ENCODE assay signal across 20 cellular contexts in genomic region chr7:118169146-118169545, GRCh38. TPM values are rescaled to one million over a fixed set of nuclear protein-coding genes. Genes with fewer than 3 reads are reported as not detected.
DNase-seq lines count a peak whose midpoint lies in the region; ATAC-seq and TF ChIP-seq lines count a peak whose summit lies in the region.
"Had no signal": no experiment of that assay in that cellular context is flagged by ENCODE, and none has a peak within 500 bp of the region (broad histone marks: within the 10 kb centered on the region; RNA-seq: fewer than 3 reads in every experiment).

No MANE protein-coding gene starts in this region.

- no peak overlapping the region for H3K4me2 ChIP-seq in SK-N-SH

- POLR2A ChIA-PET in SK-N-SH (lab: Yijun Ruan, JAX) = no interaction called here

- H3K36me3 Mint-ChIP-seq in endothelial cell (ENCODE audit: low read depth, unreplicated experiment) = no peaks in the 10 kb centered on the region

- H3F3A ChIP-seq in SK-N-SH (replicated peaks; ENCODE audit: insufficient read depth) = no peaks in the 10 kb centered on the region

- H3K4me3 ChIP-seq in GM12864 (ENCODE audit: low read depth, low read length) = no peak overlapping the region
- no peak overlapping the region for H3K4me3 ChIP-seq in SK-N-SH (ENCODE audit: low read depth in 2 of 2, low read length in 1 of 2)
- H3K4me3 ChIP-seq in epithelial cell of proximal tubule (ENCODE audit: low read depth, low read length) = no peak overlapping the region
- H3K4me3 ChIP-seq: gastrocnemius medialis, right lobe of liver had no signal

- DNase-seq in AG08395 (ENCODE audit: low spot score) = peak; percentile 7
- no peak for DNase-seq in GM12864 (ENCODE audit: low read depth)
- no peak for DNase-seq in SK-N-SH
- DNase-seq in epithelial cell of proximal tubule (ENCODE audit: low read depth) = no peak
- no peak for DNase-seq in HPDE6-E6E7 (ENCODE audit: extremely low spot score)
- DNase-seq in OCI-M2 (lab: John Stamatoyannopoulos, UW; ENCODE audit: unreplicated experiment) = no peak
- no peak for DNase-seq in endothelial cell (ENCODE audit: low spot score)
- DNase-seq: activated naive CD8-positive, alpha-beta T cell treated with anti-CD3 and anti-CD28 coated beads, Interleukin-2, amount 50 U/mL, for 24 hours; AML-193; cerebellar nuclear complex; gastrocnemius medialis; H7; NCI-H1694 treated with DMSO at 0.1 percent for 48 hours; NCI-H226; right lobe of liver; SHP77 treated with DMSO at 0.1 percent for 48 hours; stimulated activated CD4-positive, alpha-beta T cell treated with anti-CD3 and anti-CD28 coated beads, Interleukin-2, amount 100 ng/mL, for 24 hours had no signal

- no peak for ATAC-seq in GM18520 (IDR thresholded peaks at IDR 0.05; ENCODE audit: unreplicated experiment)
- ATAC-seq: activated naive CD8-positive, alpha-beta T cell treated with anti-CD3 and anti-CD28 coated beads, Interleukin-2, amount 50 U/mL, for 24 hours; gastrocnemius medialis; right lobe of liver had no signal

- H3K27me3 Mint-ChIP-seq in endothelial cell (ENCODE audit: unreplicated experiment) = no peaks in the 10 kb centered on the region

- peak; percentile 18 for TF ChIP-seq CTCF in GM12864 (IDR thresholded peaks at IDR 0.05; ENCODE audit: low read depth, low read length, missing control alignments)
- peak; percentile 43 for TF ChIP-seq CTCF in SK-N-SH (IDR thresholded peaks at IDR 0.05)
- TF ChIP-seq CTCF in epithelial cell of proximal tubule (conservative IDR thresholded peaks at IDR 0.05; ENCODE audit: low read depth, low read length) = peak; percentile 25
- TF ChIP-seq CTCF in endothelial cell (IDR thresholded peaks at IDR 0.05; ENCODE audit: unreplicated experiment) = no peak

- no peak for TF ChIP-seq EP300 in SK-N-SH (IDR thresholded peaks at IDR 0.05; ENCODE audit: borderline replicate concordance in 1 of 2, low read depth in 1 of 2, low read length in 1 of 2)

- CTCF ChIA-PET in SK-N-SH (lab: Yijun Ruan, JAX) = interaction anchor here (0.6 to 2.5 kb wide), 3 partner anchors 9 to 26 kb away, joined by 3 to 9 read pairs (median 7); no protein-coding TSS in a partner anchor

- no peak overlapping the region for H3K27ac Mint-ChIP-seq in endothelial cell (ENCODE audit: unreplicated experiment)
- H3K27ac Mint-ChIP-seq: activated naive CD8-positive, alpha-beta T cell treated with anti-CD3 and anti-CD28 coated beads, Interleukin-2, amount 50 U/mL, for 24 hours; activated T-helper 2 cell treated with anti-CD3 and anti-CD28 coated beads, Interferon-gamma antibody, Interleukin-2, Interleukin-4, amounts not matched to agents 10 μg/mL and 5 μg/mL and 100 μg/mL, durations not matched to agents 14 hours and 24 hours and 36 hours had no signal

- H3K9me3 Mint-ChIP-seq in endothelial cell (ENCODE audit: unreplicated experiment) = no peaks in the 10 kb centered on the region
- H3K9me3 Mint-ChIP-seq: activated naive CD8-positive, alpha-beta T cell treated with anti-CD3 and anti-CD28 coated beads, Interleukin-2, amount 50 U/mL, for 24 hours; activated T-helper 2 cell treated with anti-CD3 and anti-CD28 coated beads, Interferon-gamma antibody, Interleukin-2, Interleukin-4, amounts not matched to agents 10 μg/mL and 5 μg/mL and 100 μg/mL, durations not matched to agents 14 hours and 24 hours and 36 hours had no signal

- H3K4me1 ChIP-seq in SK-N-SH (ENCODE audit: control insufficient read depth in 1 of 2, insufficient read depth in 2 of 2, low read depth in 1 of 2, low read length in 1 of 2) = no peaks in the 10 kb centered on the region
- H3K4me1 ChIP-seq: gastrocnemius medialis, right lobe of liver had no signal

- no peaks in the 10 kb centered on the region for H3K36me3 ChIP-seq in SK-N-SH (replicated peaks in 1 of 2; ENCODE audit: control insufficient read depth in 1 of 2, insufficient read depth in 2 of 2, low read length in 1 of 2)
- H3K36me3 ChIP-seq: gastrocnemius medialis, right lobe of liver had no signal

- WGBS in SK-N-SH (ENCODE audit: low lambda C conversion rate) = 10% methylated on average over 4 of the region's 4 CpGs

- no peaks in the 10 kb centered on the region for H3K79me2 ChIP-seq in SK-N-SH (ENCODE audit: insufficient read depth)

- no peaks in the 10 kb centered on the region for H3K9me3 ChIP-seq in SK-N-SH
- H3K9me3 ChIP-seq: gastrocnemius medialis, right lobe of liver had no signal

- TF ChIP-seq RAD21 in SK-N-SH (IDR thresholded peaks at IDR 0.05; ENCODE audit: low read length) = no peak

- no peak overlapping the region for H3K9ac ChIP-seq in SK-N-SH

- H3K27me3 ChIP-seq in SK-N-SH (ENCODE audit: insufficient read depth) = no peaks in the 10 kb centered on the region
- H3K27me3 ChIP-seq: gastrocnemius medialis, right lobe of liver had no signal

- no peaks in the 10 kb centered on the region for H3K4me1 Mint-ChIP-seq in endothelial cell (ENCODE audit: unreplicated experiment)
- H3K4me1 Mint-ChIP-seq: activated naive CD8-positive, alpha-beta T cell treated with anti-CD3 and anti-CD28 coated beads, Interleukin-2, amount 50 U/mL, for 24 hours had no signal

- no peak overlapping the region for H3K27ac ChIP-seq in SK-N-SH (ENCODE audit: low read depth in 2 of 2, low read length in 1 of 2)
- H3K27ac ChIP-seq: gastrocnemius medialis, right lobe of liver had no signal

- H3K4me3 Mint-ChIP-seq in endothelial cell (ENCODE audit: unreplicated experiment) = no peak overlapping the region
- H3K4me3 Mint-ChIP-seq: activated naive CD8-positive, alpha-beta T cell treated with anti-CD3 and anti-CD28 coated beads, Interleukin-2, amount 50 U/mL, for 24 hours had no signal

- H3K9me2 ChIP-seq in SK-N-SH = no peaks in the 10 kb centered on the region

- H4K20me1 ChIP-seq in SK-N-SH (ENCODE audit: insufficient read depth) = no peaks in the 10 kb centered on the region

- no peak overlapping the region for H2AFZ ChIP-seq in SK-N-SH (ENCODE audit: low read depth)

TF ChIP-seq in SK-N-SH, 30 proteins besides CTCF, POLR2A, EP300 and RAD21 (continues in another document):
- no peak for TF ChIP-seq MEF2A (IDR thresholded peaks at IDR 0.05; ENCODE audit: borderline replicate concordance, low read depth)
- no peak for TF ChIP-seq NFIC (IDR thresholded peaks at IDR 0.05; ENCODE audit: borderline replicate concordance)
- TF ChIP-seq MAX (IDR thresholded peaks at IDR 0.05; ENCODE audit: low read depth) = no peak
- TF ChIP-seq ELF1 (IDR thresholded peaks at IDR 0.05) = no peak
- no peak for TF ChIP-seq RXRA (IDR thresholded peaks at IDR 0.05; ENCODE audit: borderline replicate concordance, low read depth)
- no peak for TF ChIP-seq USF1 (IDR thresholded peaks at IDR 0.05; ENCODE audit: borderline replicate concordance, low read depth)
- no peak for TF ChIP-seq USF2 (IDR thresholded peaks at IDR 0.05; ENCODE audit: borderline replicate concordance, low read depth, low read length)
- TF ChIP-seq FOXJ3 (CRISPR knock-in tag; IDR thresholded peaks at IDR 0.05) = no peak
- TF ChIP-seq TEAD4 (IDR thresholded peaks at IDR 0.05; ENCODE audit: borderline replicate concordance, insufficient read depth) = no peak
- TF ChIP-seq MXI1 (IDR thresholded peaks at IDR 0.05; ENCODE audit: low read depth, low read length) = no peak
- TF ChIP-seq SMC3 (IDR thresholded peaks at IDR 0.05; ENCODE audit: low read depth, low read length) = no peak
- TF ChIP-seq CHD2 (IDR thresholded peaks at IDR 0.05; ENCODE audit: low read length, partially characterized antibody) = no peak
- TF ChIP-seq FOSL2 (IDR thresholded peaks at IDR 0.05; ENCODE audit: borderline replicate concordance, low read depth) = no peak
- TF ChIP-seq, protein P1, sequence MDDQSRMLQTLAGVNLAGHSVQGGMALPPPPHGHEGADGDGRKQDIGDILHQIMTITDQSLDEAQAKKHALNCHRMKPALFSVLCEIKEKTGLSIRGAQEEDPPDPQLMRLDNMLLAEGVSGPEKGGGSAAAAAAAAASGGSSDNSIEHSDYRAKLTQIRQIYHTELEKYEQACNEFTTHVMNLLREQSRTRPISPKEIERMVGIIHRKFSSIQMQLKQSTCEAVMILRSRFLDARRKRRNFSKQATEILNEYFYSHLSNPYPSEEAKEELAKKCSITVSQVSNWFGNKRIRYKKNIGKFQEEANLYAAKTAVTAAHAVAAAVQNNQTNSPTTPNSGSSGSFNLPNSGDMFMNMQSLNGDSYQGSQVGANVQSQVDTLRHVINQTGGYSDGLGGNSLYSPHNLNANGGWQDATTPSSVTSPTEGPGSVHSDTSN (IDR thresholded peaks at IDR 0.05) = no peak
- TF ChIP-seq NRF1 (IDR thresholded peaks at IDR 0.05; ENCODE audit: low read depth, low read length) = no peak

RNA-seq across cellular contexts. Expression of gene LSM8, which starts 14.8 kb away (rescaled TPM):
- polyA plus RNA-seq in SK-N-SH (2012; rRNA removed) = 42.3 and 52.8 TPM in 2 replicates
- polyA plus RNA-seq in SK-N-SH (2012; cell fraction: cytosol; rRNA removed) = 75.6 and 91.1 TPM in 2 replicates
- polyA plus RNA-seq in SK-N-SH (2012; cell fraction: nucleus; rRNA removed) = 34.6 and 38.7 TPM in 2 replicates
- total RNA-seq in epithelial cell of proximal tubule (43.0 and 91.1 TPM in 2 replicates), endothelial cell (ENCODE audit: unreplicated experiment) (39.7 TPM)

RNA-seq across cellular contexts. Expression of gene ANKRD7, which starts 55.4 kb away (rescaled TPM):
- polyA plus RNA-seq in SK-N-SH (2012; rRNA removed) = 0.42 and 0.44 TPM in 2 replicates
- polyA plus RNA-seq in SK-N-SH (2012; cell fraction: cytosol; rRNA removed) = 0.43 and 0.59 TPM in 2 replicates
- 0.45 and 0.98 TPM in 2 replicates for polyA plus RNA-seq in SK-N-SH (2012; cell fraction: nucleus; rRNA removed)
- total RNA-seq in epithelial cell of proximal tubule (0.69 and 1.5 TPM in 2 replicates), endothelial cell (ENCODE audit: unreplicated experiment) (2.8 TPM)
- total RNA-seq: activated T-helper 2 cell treated with anti-CD3 and anti-CD28 coated beads, Interferon-gamma antibody, Interleukin-2, Interleukin-4, amounts not matched to agents 10 μg/mL and 5 μg/mL and 100 μg/mL, durations not matched to agents 14 hours and 24 hours and 36 hours; H7; right lobe of liver; T-helper 2 cell treated with Interferon-gamma antibody and Interleukin-4, amounts not matched to agents 100 ng/mL and 5 ng/mL, for 36 hours had no signal
